In the genomic region with DNA sequence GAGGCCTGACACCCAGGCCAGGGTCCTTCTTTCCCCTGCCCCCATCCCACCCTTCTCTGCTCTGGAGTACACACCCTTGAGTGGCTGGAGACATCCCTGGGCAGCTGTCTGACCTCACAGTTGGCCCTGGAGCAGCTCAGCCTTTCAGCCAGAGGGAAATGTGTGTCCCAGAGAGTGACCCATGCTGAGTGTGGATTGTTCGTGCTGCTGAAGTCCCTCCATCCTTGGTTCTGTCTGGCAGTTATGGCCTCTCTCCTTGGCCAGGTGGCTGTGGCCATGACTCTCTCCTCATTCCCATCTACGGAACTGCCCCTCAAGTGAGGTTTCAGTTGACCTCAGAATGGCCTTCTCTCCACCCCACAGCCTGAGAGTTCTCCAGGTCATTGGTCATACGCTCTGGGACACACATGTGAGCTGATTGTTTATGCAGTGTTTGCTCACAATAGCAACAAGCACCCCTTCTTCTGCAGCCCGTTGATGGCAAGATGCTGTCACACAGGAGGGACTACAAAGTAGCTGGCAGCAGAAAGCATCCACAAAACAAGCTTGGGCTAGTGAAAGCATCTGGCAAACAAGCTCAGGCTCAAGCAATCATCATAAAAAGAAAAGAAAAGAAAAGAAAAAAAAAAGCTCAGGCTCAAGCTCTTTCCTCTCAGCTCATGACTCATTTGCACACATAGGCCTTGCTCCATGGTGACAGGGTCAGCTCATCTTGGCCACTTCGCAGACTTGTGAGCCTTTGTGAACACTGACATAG, we compare ENCODE assay signal across 19 cellular contexts. TPM values are rescaled to one million over a fixed set of nuclear protein-coding genes. Genes with fewer than 3 reads are reported as not detected.
A peak's percentile ranks its signal among the peaks of the same experiment; 100 is the strongest.
DNase-seq lines count a peak whose midpoint lies in the region; ATAC-seq and TF ChIP-seq lines count a peak whose summit lies in the region.
"Had no signal": no experiment of that assay in that cellular context is flagged by ENCODE, and none has a peak within 500 bp of the region (broad histone marks: within the 10 kb centered on the region; RNA-seq: fewer than 3 reads in every experiment).

No MANE protein-coding gene starts in this region.

- H3K4me1 ChIP-seq in esophagus muscularis mucosa, result peaks cover 4 to 25% (median 12%) of the 10 kb centered on the region in 4 donors
- peaks cover 0 to 2% of the 10 kb centered on the region in 2 donors for H3K4me1 ChIP-seq in mucosa of rectum (ENCODE audit: control insufficient read depth in 2 of 2, insufficient read depth in 2 of 2, low read length in 2 of 2)
- peaks cover 6 to 7% of the 10 kb centered on the region in 2 donors for H3K4me1 ChIP-seq in aorta (ENCODE audit: control insufficient read depth in 1 of 2, insufficient read depth in 2 of 2, low read length in 2 of 2)
- no peaks in the 10 kb centered on the region for H3K4me1 ChIP-seq in right lobe of liver
- H3K4me1 ChIP-seq: psoas muscle had no signal

- intact Hi-C loops in esophagus muscularis mucosa (cut with DNase I) (no loop called here), aorta (cut with DNase I) (loop anchor here (5.0 kb wide), 3 partner anchors 55 to 125 kb away; a partner anchor contains a TSS), right lobe of liver (cut with DNase I) (no loop called here)
- intact Hi-C loops in activated CD4-positive, alpha-beta T cell treated with anti-CD3 and anti-CD28 coated beads for 36 hours (cut with DNase I, micrococcal nuclease), result no loop called here

- H3K27me3 Mint-ChIP-seq in activated CD4-positive, alpha-beta T cell treated with anti-CD3 and anti-CD28 coated beads for 36 hours, result peaks cover 17% of the 10 kb centered on the region

- no peak for TF ChIP-seq EP300 in esophagus muscularis mucosa (IDR thresholded peaks at IDR 0.05)

- CTCF ChIA-PET in activated CD4-positive, alpha-beta T cell treated with anti-CD3 and anti-CD28 coated beads for 36 hours (lab: Charles Lee), result interaction anchor here (1.2 kb wide), 1 partner anchor 19 kb away, joined by 3 read pairs; no protein-coding TSS in a partner anchor

- no peak for TF ChIP-seq CTCF in esophagus muscularis mucosa (IDR thresholded peaks at IDR 0.05)
- no peak for TF ChIP-seq CTCF in right lobe of liver (IDR thresholded peaks at IDR 0.05)

- H3K4me3 ChIP-seq in esophagus muscularis mucosa (no peak overlapping the region), mucosa of rectum (ENCODE audit: low read length in 2 of 2) (no peak overlapping the region), aorta (ENCODE audit: low read length in 2 of 2) (no peak overlapping the region), right lobe of liver (no peak overlapping the region)
- H3K4me3 ChIP-seq: GM12878, psoas muscle had no signal

- H3K9me3 Mint-ChIP-seq in activated CD4-positive, alpha-beta T cell treated with anti-CD3 and anti-CD28 coated beads for 36 hours (ENCODE audit: low read depth), result no peaks in the 10 kb centered on the region
- H3K9me3 Mint-ChIP-seq: activated naive CD8-positive, alpha-beta T cell treated with anti-CD3 and anti-CD28 coated beads, Interleukin-2, amount 50 U/mL, for 24 hours had no signal

- H3K9me3 ChIP-seq in esophagus muscularis mucosa, result no peaks in the 10 kb centered on the region
- no peaks in the 10 kb centered on the region for H3K9me3 ChIP-seq in mucosa of rectum (ENCODE audit: control insufficient read depth in 2 of 2, low read length in 2 of 2)
- H3K9me3 ChIP-seq in aorta (ENCODE audit: control insufficient read depth, low read length), result no peaks in the 10 kb centered on the region
- no peaks in the 10 kb centered on the region for H3K9me3 ChIP-seq in right lobe of liver
- H3K9me3 ChIP-seq: psoas muscle had no signal

- DNase-seq in DMS53 (lab: John Stamatoyannopoulos, UW) (peak; percentile 40), DMS53 treated with DMSO at 0.1 percent for 48 hours (lab: John Stamatoyannopoulos, UW; ENCODE audit: unreplicated experiment) (no peak), esophagus muscularis mucosa (ENCODE audit: extremely low spot score) (no peak), aorta (no peak), right lobe of liver (no peak)
- DNase-seq in activated CD4-positive, alpha-beta T cell treated with anti-CD3 and anti-CD28 coated beads for 36 hours, result no peak
- DNase-seq: activated CD8-positive, alpha-beta memory T cell treated with anti-CD3 and anti-CD28 coated beads, Interleukin-2, amount 50 U/mL, for 4 hours; activated naive CD8-positive, alpha-beta T cell treated with anti-CD3 and anti-CD28 coated beads, Interleukin-2, amount 50 U/mL, for 24 hours; HCEC 1CT; NCI-H1092 treated with DMSO at 0.1 percent for 48 hours; NCI-H510A; psoas muscle; stimulated activated CD4-positive, alpha-beta T cell treated with anti-CD3 and anti-CD28 coated beads, Interleukin-4, amount 100 ng/mL, for 4 hours; substantia nigra had no signal

- no peak overlapping the region for H3K9ac ChIP-seq in mucosa of rectum (ENCODE audit: low read depth in 1 of 2, low read length in 2 of 2)

- ATAC-seq in aorta (ENCODE audit: low FRiP score) (peak; percentile 58), right lobe of liver (no peak), HG02763 (IDR thresholded peaks at IDR 0.05; ENCODE audit: unreplicated experiment) (no peak)
- ATAC-seq in activated CD4-positive, alpha-beta T cell treated with anti-CD3 and anti-CD28 coated beads for 36 hours, result no peak
- ATAC-seq: activated naive CD8-positive, alpha-beta T cell treated with anti-CD3 and anti-CD28 coated beads, Interleukin-2, amount 50 U/mL, for 24 hours; GM12878 had no signal

- no peak for TF ChIP-seq POLR2A in esophagus muscularis mucosa (IDR thresholded peaks at IDR 0.05; ENCODE audit: low read depth)
- no peak for TF ChIP-seq POLR2A in right lobe of liver (IDR thresholded peaks at IDR 0.05)

- WGBS in esophagus muscularis mucosa, result 53% methylated on average over 4 of the region's 5 CpGs
- 5 to 19% methylated on average over 5 of the region's 5 CpGs for whole genome bisulfite sequencing in aorta, 2 donors
- WGBS in right lobe of liver (ENCODE audit: insufficient coverage, low coverage, low lambda C conversion rate, missing lambda C conversion rate), result 29% methylated on average over 4 of the region's 5 CpGs

- no peaks in the 10 kb centered on the region for H3K36me3 Mint-ChIP-seq in activated CD4-positive, alpha-beta T cell treated with anti-CD3 and anti-CD28 coated beads for 36 hours (ENCODE audit: low read depth)
- H3K36me3 Mint-ChIP-seq: mesothelial cell of epicardium had no signal

- no peak overlapping the region for H3K4me3 Mint-ChIP-seq in activated CD4-positive, alpha-beta T cell treated with anti-CD3 and anti-CD28 coated beads for 36 hours
- H3K4me3 Mint-ChIP-seq: activated naive CD8-positive, alpha-beta T cell treated with anti-CD3 and anti-CD28 coated beads, Interleukin-2, amount 50 U/mL, for 24 hours; mesothelial cell of epicardium had no signal

- H3K27ac Mint-ChIP-seq in activated CD4-positive, alpha-beta T cell treated with anti-CD3 and anti-CD28 coated beads for 36 hours, result no peak overlapping the region
- H3K27ac Mint-ChIP-seq: activated naive CD8-positive, alpha-beta T cell treated with anti-CD3 and anti-CD28 coated beads, Interleukin-2, amount 50 U/mL, for 24 hours; mesothelial cell of epicardium had no signal

- H3K27ac ChIP-seq in esophagus muscularis mucosa (replicated peaks in 1 of 4) (peak overlapping the region; percentile 42 to 47 (median 44)), mucosa of rectum (ENCODE audit: low read depth in 2 of 2, low read length in 2 of 2) (peak overlapping the region; percentile 5 to 56), aorta (ENCODE audit: low read depth in 1 of 2, low read length in 2 of 2) (peak overlapping the region; percentile 79 to 95), right lobe of liver (no peak overlapping the region)
- H3K27ac ChIP-seq: 22Rv1, psoas muscle had no signal

- H3K36me3 ChIP-seq in esophagus muscularis mucosa, result no peaks in the 10 kb centered on the region
- no peaks in the 10 kb centered on the region for H3K36me3 ChIP-seq in mucosa of rectum (ENCODE audit: control insufficient read depth in 2 of 2, insufficient read depth in 2 of 2, low read length in 2 of 2)
- no peaks in the 10 kb centered on the region for H3K36me3 ChIP-seq in aorta (ENCODE audit: control insufficient read depth in 1 of 2, insufficient read depth in 2 of 2, low read length in 1 of 2)
- no peaks in the 10 kb centered on the region for H3K36me3 ChIP-seq in right lobe of liver

- peaks cover 0 to 42% (median 0%) of the 10 kb centered on the region in 4 donors for H3K27me3 ChIP-seq in esophagus muscularis mucosa
- peaks cover 0 to 5% of the 10 kb centered on the region in 2 donors for H3K27me3 ChIP-seq in mucosa of rectum (ENCODE audit: control insufficient read depth in 2 of 2, insufficient read depth in 2 of 2, low read length in 2 of 2)
- H3K27me3 ChIP-seq in aorta (ENCODE audit: control insufficient read depth in 1 of 2, insufficient read depth in 2 of 2, low read length in 1 of 2), result no peaks in the 10 kb centered on the region
- no peaks in the 10 kb centered on the region for H3K27me3 ChIP-seq in right lobe of liver

- POLR2A ChIA-PET in activated CD4-positive, alpha-beta T cell treated with anti-CD3 and anti-CD28 coated beads for 36 hours (lab: Charles Lee), result no interaction called here

- H3K4me1 Mint-ChIP-seq in activated CD4-positive, alpha-beta T cell treated with anti-CD3 and anti-CD28 coated beads for 36 hours, result no peaks in the 10 kb centered on the region
- H3K4me1 Mint-ChIP-seq: activated naive CD8-positive, alpha-beta T cell treated with anti-CD3 and anti-CD28 coated beads, Interleukin-2, amount 50 U/mL, for 24 hours; mesothelial cell of epicardium had no signal

RNA-seq across cellular contexts. Expression of a gene that starts 55.3 kb away (rescaled TPM):
- total RNA-seq in esophagus muscularis mucosa (10 to 100 TPM in 2 of 4 donors, 1 to 10 TPM in 2; 3.3 to 15.8 (median 8.6) TPM), aorta (100 to 1,000 TPM; 138 to 154 TPM), right lobe of liver (1 to 10 TPM in 1 of 6 experiments, under 1 TPM in 5; 0.51 to 1.4 (median 0.73) TPM)
- polyA plus RNA-seq in aorta, result 10 to 100 TPM; 21.4 to 76.7 TPM
- 1 to 10 TPM; 2.9 to 3.2 TPM for total RNA-seq in activated CD4-positive, alpha-beta T cell treated with anti-CD3 and anti-CD28 coated beads for 36 hours

Comparison
In these comparisons a context has a peak if more than half of its experiments do, and no peak if none do; other contexts are left out.
1. H3K27ac ChIP-seq: peak in esophagus muscularis mucosa (4 of 4), mucosa of rectum (2 of 2) and aorta (2 of 2); none in right lobe of liver (0 of 3).
2. RNA of a gene that starts 55.3 kb away (total RNA-seq): 138 to 154 TPM in aorta; 3.3 to 15.8 TPM in esophagus muscularis mucosa, 2.9 to 3.2 TPM in activated CD4-positive, alpha-beta T cell treated with anti-CD3 and anti-CD28 coated beads for 36 hours and 0.51 to 1.4 TPM in right lobe of liver; every median in the first group is over 4 times any median in the second.
3. intact Hi-C loops: an anchor here in aorta (5.0 kb wide); none called in esophagus muscularis mucosa, activated CD4-positive, alpha-beta T cell treated with anti-CD3 and anti-CD28 coated beads for 36 hours and right lobe of liver.